In the genomic region with DNA sequence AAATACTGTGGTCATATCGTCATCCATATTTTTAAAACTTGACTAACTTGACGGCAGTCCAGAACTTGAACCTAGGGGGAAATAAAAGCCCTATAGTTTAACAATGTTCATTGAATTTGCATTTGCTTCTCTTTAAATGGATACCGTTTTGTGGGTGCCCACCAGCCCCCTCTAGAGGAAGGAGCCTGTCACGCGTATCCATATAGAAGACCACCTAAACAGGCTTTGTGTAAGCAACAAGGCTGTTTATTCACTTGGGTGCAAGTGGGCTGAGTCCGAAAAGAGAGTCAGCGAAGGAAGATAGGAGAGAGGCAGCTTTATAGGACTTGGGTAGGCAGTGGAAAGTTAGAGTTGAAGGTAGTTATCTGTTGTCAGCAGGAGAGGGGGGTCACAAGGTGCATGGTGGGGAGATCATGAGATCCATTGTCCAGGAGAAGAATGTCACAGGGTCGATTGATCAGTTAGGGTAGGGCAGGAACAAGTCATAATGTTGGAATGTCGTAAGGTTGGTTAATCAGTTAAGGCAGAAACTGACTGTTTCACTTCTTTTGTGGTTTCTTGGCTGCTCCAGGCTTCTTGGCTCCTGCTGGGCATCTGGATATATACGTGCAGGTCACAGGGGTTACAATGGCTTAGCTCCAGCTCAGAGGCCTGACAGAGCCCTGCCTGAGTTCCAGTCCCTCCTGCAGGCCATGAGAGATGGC, we compare ENCODE assay signal across 13 cellular contexts. TPM values are rescaled to one million over a fixed set of nuclear protein-coding genes. Genes with fewer than 3 reads are reported as not detected.
DNase-seq lines count a peak whose midpoint lies in the region; TF ChIP-seq lines count a peak whose summit lies in the region.
"Had no signal": no experiment of that assay in that cellular context is flagged by ENCODE, and none has a peak within 500 bp of the region (broad histone marks: within the 10 kb centered on the region; RNA-seq: fewer than 3 reads in every experiment).

No MANE protein-coding gene starts in this region.

- H3K36me3 ChIP-seq in kidney epithelial cell (ENCODE audit: control insufficient read depth, insufficient read depth, low read length): peaks cover 1% of the 10 kb centered on the region
- H3K36me3 ChIP-seq: neutrophil had no signal

- H3K27me3 ChIP-seq in kidney epithelial cell (ENCODE audit: control insufficient read depth, insufficient read depth, low read length): no peaks in the 10 kb centered on the region
- H3K27me3 ChIP-seq: neutrophil had no signal

- TF ChIP-seq CTCF in HFFc6 (IDR thresholded peaks at IDR 0.05): peak; percentile 66
- TF ChIP-seq CTCF in kidney epithelial cell (IDR thresholded peaks at IDR 0.05; ENCODE audit: insufficient read depth, low read length, poor library complexity, severe bottlenecking): peak; percentile 6

- peaks cover 15% of the 10 kb centered on the region; the same call in 1 of the 2 replicates for H3K36me3 Mint-ChIP-seq in HFFc6 (ENCODE audit: low read depth)
- peaks cover 11% of the 10 kb centered on the region for H3K36me3 Mint-ChIP-seq in activated T-helper 1 cell treated with anti-CD3 and anti-CD28 coated beads, Interleukin-12 subunit alpha, Interleukin-12 subunit beta, Interleukin-2, Interleukin-4 antibody, amounts not matched to agents 30 ng/mL and 10 ng/mL and 1 ng/mL, durations not matched to agents 14 hours and 24 hours and 36 hours (ENCODE audit: low read depth)

- H3K4me3 ChIP-seq in kidney epithelial cell (ENCODE audit: low read depth, low read length): no peak overlapping the region

- intact Hi-C loops in activated T-helper 1 cell treated with anti-CD3 and anti-CD28 coated beads, Interleukin-12 subunit alpha, Interleukin-12 subunit beta, Interleukin-2, Interleukin-4 antibody, amounts not matched to agents 30 ng/mL and 10 ng/mL and 1 ng/mL, durations not matched to agents 14 hours and 24 hours and 36 hours (cut with micrococcal nuclease): no loop called here

- in situ Hi-C loops in Caki2 (cut with HindIII; ENCODE audit: low pct_unique_long_range_greater_than_20kb, low sequenced_read_pairs): no loop called here

- no peaks in the 10 kb centered on the region; the same call in none of the 2 replicates for H3K27me3 Mint-ChIP-seq in HFFc6 (ENCODE audit: insufficient read depth)
- no peaks in the 10 kb centered on the region for H3K27me3 Mint-ChIP-seq in activated T-helper 1 cell treated with anti-CD3 and anti-CD28 coated beads, Interleukin-12 subunit alpha, Interleukin-12 subunit beta, Interleukin-2, Interleukin-4 antibody, amounts not matched to agents 30 ng/mL and 10 ng/mL and 1 ng/mL, durations not matched to agents 14 hours and 24 hours and 36 hours (ENCODE audit: insufficient read depth)
- H3K27me3 Mint-ChIP-seq: activated B cell treated with CpG ODN at 0.5 μM for 24 hours had no signal

- H3K4me3 Mint-ChIP-seq in HFFc6: no peak overlapping the region
- no peak overlapping the region for H3K4me3 Mint-ChIP-seq in activated T-helper 1 cell treated with anti-CD3 and anti-CD28 coated beads, Interleukin-12 subunit alpha, Interleukin-12 subunit beta, Interleukin-2, Interleukin-4 antibody, amounts not matched to agents 30 ng/mL and 10 ng/mL and 1 ng/mL, durations not matched to agents 14 hours and 24 hours and 36 hours
- H3K4me3 Mint-ChIP-seq: activated B cell treated with CpG ODN at 0.5 μM for 24 hours had no signal

- DNase-seq in Caki2 (ENCODE audit: low read depth): peak; percentile 48
- DNase-seq in HFFc6: peak; percentile 29
- no peak for DNase-seq in activated T-helper 1 cell treated with anti-CD3 and anti-CD28 coated beads, Interleukin-12 subunit alpha, Interleukin-12 subunit beta, Interleukin-2, Interleukin-4 antibody, amounts not matched to agents 30 ng/mL and 10 ng/mL and 1 ng/mL, durations not matched to agents 14 hours and 24 hours and 36 hours (ENCODE audit: low spot score)
- no peak for DNase-seq in kidney epithelial cell (ENCODE audit: low read depth)
- DNase-seq in activated T-cell treated with anti-CD3 and anti-CD28 coated beads for 4 hours: no peak
- no peak for DNase-seq in middle frontal gyrus (ENCODE audit: extremely low spot score, low spot score)
- DNase-seq in OCI-M1 (lab: John Stamatoyannopoulos, UW): no peak
- no peak for DNase-seq in GOT3 (lab: John Stamatoyannopoulos, UW)
- DNase-seq: activated B cell treated with CpG ODN at 0.5 μM for 24 hours; activated T-cell treated with anti-CD3 and anti-CD28 coated beads, Interleukin-2, amount 50 U/mL, for 1 hour; Right ventricle myocardium superior; stimulated activated CD4-positive, alpha-beta T cell treated with anti-CD3 and anti-CD28 coated beads, Interleukin-15, amount 100 ng/mL, for 24 hours had no signal

- peak overlapping the region; percentile 87 for H3K27ac Mint-ChIP-seq in HFFc6
- peak overlapping the region; percentile 49 for H3K27ac Mint-ChIP-seq in activated T-helper 1 cell treated with anti-CD3 and anti-CD28 coated beads, Interleukin-12 subunit alpha, Interleukin-12 subunit beta, Interleukin-2, Interleukin-4 antibody, amounts not matched to agents 30 ng/mL and 10 ng/mL and 1 ng/mL, durations not matched to agents 14 hours and 24 hours and 36 hours
- H3K27ac Mint-ChIP-seq: activated B cell treated with CpG ODN at 0.5 μM for 24 hours had no signal

- H3K9me3 Mint-ChIP-seq in HFFc6: peaks cover 11% of the 10 kb centered on the region
- peaks cover 26% of the 10 kb centered on the region for H3K9me3 Mint-ChIP-seq in activated T-helper 1 cell treated with anti-CD3 and anti-CD28 coated beads, Interleukin-12 subunit alpha, Interleukin-12 subunit beta, Interleukin-2, Interleukin-4 antibody, amounts not matched to agents 30 ng/mL and 10 ng/mL and 1 ng/mL, durations not matched to agents 14 hours and 24 hours and 36 hours
- H3K9me3 Mint-ChIP-seq: activated B cell treated with CpG ODN at 0.5 μM for 24 hours had no signal

- H3K4me1 Mint-ChIP-seq in HFFc6 (ENCODE audit: low read depth): peaks cover 39% of the 10 kb centered on the region
- H3K4me1 Mint-ChIP-seq in activated T-helper 1 cell treated with anti-CD3 and anti-CD28 coated beads, Interleukin-12 subunit alpha, Interleukin-12 subunit beta, Interleukin-2, Interleukin-4 antibody, amounts not matched to agents 30 ng/mL and 10 ng/mL and 1 ng/mL, durations not matched to agents 14 hours and 24 hours and 36 hours (ENCODE audit: low read depth): peaks cover 28% of the 10 kb centered on the region
- H3K4me1 Mint-ChIP-seq: activated B cell treated with CpG ODN at 0.5 μM for 24 hours had no signal

RNA-seq across cellular contexts. Expression of a gene that starts 42.5 kb away (rescaled TPM):
- total RNA-seq in Caki2 (2014; rRNA removed; shearing (Covaris generic); ENCODE audit: low replicate concordance): 36.1 and 53.3 TPM in 2 replicates
- 10 to 100 TPM; 27.1 to 37.2 (median 33.5) TPM for total RNA-seq in HFFc6 (2021; fragmentation: NEBNext Ultra II Directional; extraction: Animal tissue kit (Norgen Biotek cat#: 25700))
- 163 and 176 TPM in 2 replicates for total RNA-seq in activated T-helper 1 cell treated with anti-CD3 and anti-CD28 coated beads, Interleukin-12 subunit alpha, Interleukin-12 subunit beta, Interleukin-2, Interleukin-4 antibody, amounts not matched to agents 30 ng/mL and 10 ng/mL and 1 ng/mL, durations not matched to agents 14 hours and 24 hours and 36 hours
- total RNA-seq in kidney epithelial cell: 72.4 and 81.9 TPM in 2 replicates

Comparison
In these comparisons a context has a peak if more than half of its experiments do, and no peak if none do; other contexts are left out.
1. DNase-seq: peak in Caki2 (single experiment) and HFFc6 (single experiment); none in activated T-helper 1 cell treated with anti-CD3 and anti-CD28 coated beads, Interleukin-12 subunit alpha, Interleukin-12 subunit beta, Interleukin-2, Interleukin-4 antibody, amounts not matched to agents 30 ng/mL and 10 ng/mL and 1 ng/mL, durations not matched to agents 14 hours and 24 hours and 36 hours (single experiment), kidney epithelial cell (single experiment), activated T-cell treated with anti-CD3 and anti-CD28 coated beads for 4 hours (single experiment), middle frontal gyrus (single experiment), OCI-M1 (single experiment) and GOT3 (single experiment).